11 cellular contexts compared by ENCODE assay signal in genomic region chr10:35331894-35332640, GRCh38. TPM values are rescaled to one million over a fixed set of nuclear protein-coding genes. Genes with fewer than 3 reads are reported as not detected.
DNase-seq lines count a peak whose midpoint lies in the region; ATAC-seq lines count a peak whose summit lies in the region.
"Had no signal": no experiment of that assay in that cellular context is flagged by ENCODE, and none has a peak within 500 bp of the region (broad histone marks: within the 10 kb centered on the region; RNA-seq: fewer than 3 reads in every experiment).

No MANE protein-coding gene starts in this region.

- no peak for ATAC-seq in stimulated activated naive B cell treated with anti-CD40 and anti-IgM and Interleukin-4, amounts not matched to agents 10 μg/mL and 1 μg/mL and 100 μg/mL, for 72 hours (replicated peaks)

- H3K36me3 ChIP-seq in SJSA1 = peaks cover 31% of the 10 kb centered on the region

- intact Hi-C loops in activated CD4-positive, alpha-beta T cell treated with anti-CD3 and anti-CD28 coated beads, Interleukin-2, amount 10 ng/mL, durations not matched to agents 24 days and 14 days (cut with micrococcal nuclease) = no loop called here
- intact Hi-C loops in activated T-helper 1 cell treated with anti-CD3 and anti-CD28 coated beads, Interleukin-12 subunit alpha, Interleukin-12 subunit beta, Interleukin-2, Interleukin-4 antibody, amounts not matched to agents 30 ng/mL and 10 ng/mL and 1 ng/mL, durations not matched to agents 14 hours and 24 hours and 36 hours (cut with micrococcal nuclease) = loop anchor here (10.0 kb wide), 1 partner anchor 313 kb away; the partner anchor contains the start of gene FZD8

- H3K27me3 Mint-ChIP-seq in activated CD4-positive, alpha-beta T cell treated with anti-CD3 and anti-CD28 coated beads, Interleukin-2, amount 10 ng/mL, durations not matched to agents 24 days and 14 days = no peaks in the 10 kb centered on the region
- no peaks in the 10 kb centered on the region for H3K27me3 Mint-ChIP-seq in stimulated activated naive B cell treated with anti-CD40 and anti-IgM and Interleukin-4, amounts not matched to agents 10 μg/mL and 1 μg/mL and 100 μg/mL, for 72 hours
- no peaks in the 10 kb centered on the region for H3K27me3 Mint-ChIP-seq in activated T-helper 1 cell treated with anti-CD3 and anti-CD28 coated beads, Interleukin-12 subunit alpha, Interleukin-12 subunit beta, Interleukin-2, Interleukin-4 antibody, amounts not matched to agents 30 ng/mL and 10 ng/mL and 1 ng/mL, durations not matched to agents 14 hours and 24 hours and 36 hours (ENCODE audit: insufficient read depth)

- no peak for DNase-seq in activated CD4-positive, alpha-beta T cell treated with anti-CD3 and anti-CD28 coated beads, Interleukin-2, amount 10 ng/mL, durations not matched to agents 24 days and 14 days
- no peak for DNase-seq in activated CD4-positive, alpha-beta T cell treated with anti-CD3 and anti-CD28 coated beads for 4 hours
- peak in 1 of 2 experiments; percentile 41 for DNase-seq in SJSA1 (ENCODE audit: low read depth in 1 of 2, low spot score in 2 of 2)
- peak; percentile 77 for DNase-seq in glomerular visceral epithelial cell (ENCODE audit: extremely low spot score)
- no peak for DNase-seq in stimulated activated naive B cell treated with anti-CD40 and anti-IgM and Interleukin-4, amounts not matched to agents 10 μg/mL and 1 μg/mL and 100 μg/mL, for 72 hours
- DNase-seq in NCI-H1436 treated with DMSO at 0.1 percent for 48 hours (lab: John Stamatoyannopoulos, UW) = no peak
- DNase-seq in activated T-helper 1 cell treated with anti-CD3 and anti-CD28 coated beads, Interleukin-12 subunit alpha, Interleukin-12 subunit beta, Interleukin-2, Interleukin-4 antibody, amounts not matched to agents 30 ng/mL and 10 ng/mL and 1 ng/mL, durations not matched to agents 14 hours and 24 hours and 36 hours (ENCODE audit: low spot score) = no peak
- DNase-seq in NCI-H82 treated with DMSO at 0.1 percent for 48 hours (lab: John Stamatoyannopoulos, UW; ENCODE audit: unreplicated experiment) = no peak
- DNase-seq: immature natural killer cell, NCI-H446 had no signal

- H3K4me1 Mint-ChIP-seq in activated CD4-positive, alpha-beta T cell treated with anti-CD3 and anti-CD28 coated beads, Interleukin-2, amount 10 ng/mL, durations not matched to agents 24 days and 14 days = peaks cover 36% of the 10 kb centered on the region
- peaks cover 27 to 35% of the 10 kb centered on the region in 2 donors for H3K4me1 Mint-ChIP-seq in stimulated activated naive B cell treated with anti-CD40 and anti-IgM and Interleukin-4, amounts not matched to agents 10 μg/mL and 1 μg/mL and 100 μg/mL, for 72 hours
- peaks cover 67% of the 10 kb centered on the region for H3K4me1 Mint-ChIP-seq in activated T-helper 1 cell treated with anti-CD3 and anti-CD28 coated beads, Interleukin-12 subunit alpha, Interleukin-12 subunit beta, Interleukin-2, Interleukin-4 antibody, amounts not matched to agents 30 ng/mL and 10 ng/mL and 1 ng/mL, durations not matched to agents 14 hours and 24 hours and 36 hours (ENCODE audit: low read depth)

- no peak overlapping the region for H3K4me3 ChIP-seq in SJSA1

- H3K27ac Mint-ChIP-seq in activated CD4-positive, alpha-beta T cell treated with anti-CD3 and anti-CD28 coated beads, Interleukin-2, amount 10 ng/mL, durations not matched to agents 24 days and 14 days = peak overlapping the region; percentile 6
- peak overlapping the region; percentile 42 for H3K27ac Mint-ChIP-seq in stimulated activated naive B cell treated with anti-CD40 and anti-IgM and Interleukin-4, amounts not matched to agents 10 μg/mL and 1 μg/mL and 100 μg/mL, for 72 hours
- H3K27ac Mint-ChIP-seq in activated T-helper 1 cell treated with anti-CD3 and anti-CD28 coated beads, Interleukin-12 subunit alpha, Interleukin-12 subunit beta, Interleukin-2, Interleukin-4 antibody, amounts not matched to agents 30 ng/mL and 10 ng/mL and 1 ng/mL, durations not matched to agents 14 hours and 24 hours and 36 hours = no peak overlapping the region
- H3K27ac Mint-ChIP-seq: immature natural killer cell had no signal

- no peaks in the 10 kb centered on the region for H3K27me3 ChIP-seq in SJSA1 (replicated peaks)

- H3K36me3 Mint-ChIP-seq in activated CD4-positive, alpha-beta T cell treated with anti-CD3 and anti-CD28 coated beads, Interleukin-2, amount 10 ng/mL, durations not matched to agents 24 days and 14 days (ENCODE audit: low read depth) = peaks cover 23% of the 10 kb centered on the region
- peaks cover 7 to 14% of the 10 kb centered on the region in 2 donors for H3K36me3 Mint-ChIP-seq in stimulated activated naive B cell treated with anti-CD40 and anti-IgM and Interleukin-4, amounts not matched to agents 10 μg/mL and 1 μg/mL and 100 μg/mL, for 72 hours
- H3K36me3 Mint-ChIP-seq in activated T-helper 1 cell treated with anti-CD3 and anti-CD28 coated beads, Interleukin-12 subunit alpha, Interleukin-12 subunit beta, Interleukin-2, Interleukin-4 antibody, amounts not matched to agents 30 ng/mL and 10 ng/mL and 1 ng/mL, durations not matched to agents 14 hours and 24 hours and 36 hours (ENCODE audit: low read depth) = peaks cover 18% of the 10 kb centered on the region
- H3K36me3 Mint-ChIP-seq: immature natural killer cell had no signal

- no peaks in the 10 kb centered on the region for H3K9me3 Mint-ChIP-seq in activated CD4-positive, alpha-beta T cell treated with anti-CD3 and anti-CD28 coated beads, Interleukin-2, amount 10 ng/mL, durations not matched to agents 24 days and 14 days
- no peaks in the 10 kb centered on the region for H3K9me3 Mint-ChIP-seq in stimulated activated naive B cell treated with anti-CD40 and anti-IgM and Interleukin-4, amounts not matched to agents 10 μg/mL and 1 μg/mL and 100 μg/mL, for 72 hours
- H3K9me3 Mint-ChIP-seq in activated T-helper 1 cell treated with anti-CD3 and anti-CD28 coated beads, Interleukin-12 subunit alpha, Interleukin-12 subunit beta, Interleukin-2, Interleukin-4 antibody, amounts not matched to agents 30 ng/mL and 10 ng/mL and 1 ng/mL, durations not matched to agents 14 hours and 24 hours and 36 hours = no peaks in the 10 kb centered on the region
- H3K9me3 Mint-ChIP-seq: CD14-positive monocyte, immature natural killer cell had no signal

- peaks cover 53% of the 10 kb centered on the region for H3K4me1 ChIP-seq in SJSA1 (replicated peaks)

- no peaks in the 10 kb centered on the region for H3K9me3 ChIP-seq in SJSA1 (replicated peaks)

- no peak overlapping the region for H3K4me3 Mint-ChIP-seq in activated CD4-positive, alpha-beta T cell treated with anti-CD3 and anti-CD28 coated beads, Interleukin-2, amount 10 ng/mL, durations not matched to agents 24 days and 14 days
- no peak overlapping the region for H3K4me3 Mint-ChIP-seq in stimulated activated naive B cell treated with anti-CD40 and anti-IgM and Interleukin-4, amounts not matched to agents 10 μg/mL and 1 μg/mL and 100 μg/mL, for 72 hours
- H3K4me3 Mint-ChIP-seq in activated T-helper 1 cell treated with anti-CD3 and anti-CD28 coated beads, Interleukin-12 subunit alpha, Interleukin-12 subunit beta, Interleukin-2, Interleukin-4 antibody, amounts not matched to agents 30 ng/mL and 10 ng/mL and 1 ng/mL, durations not matched to agents 14 hours and 24 hours and 36 hours = no peak overlapping the region
- H3K4me3 Mint-ChIP-seq: CD14-positive monocyte, immature natural killer cell had no signal

- peak overlapping the region; percentile 8; the same call in 1 of the 2 replicates for H3K27ac ChIP-seq in SJSA1

RNA-seq across cellular contexts. Expression of gene CCNY, which starts 4.2 kb away (rescaled TPM):
- total RNA-seq in activated CD4-positive, alpha-beta T cell treated with anti-CD3 and anti-CD28 coated beads, Interleukin-2, amount 10 ng/mL, durations not matched to agents 24 days and 14 days = 52.9 and 58.8 TPM in 2 replicates
- 41.1 and 58.0 TPM in 2 replicates for total RNA-seq in SJSA1 (2014; rRNA removed; shearing (Covaris generic))
- 56.5 and 71.0 TPM in 2 replicates for total RNA-seq in activated T-helper 1 cell treated with anti-CD3 and anti-CD28 coated beads, Interleukin-12 subunit alpha, Interleukin-12 subunit beta, Interleukin-2, Interleukin-4 antibody, amounts not matched to agents 30 ng/mL and 10 ng/mL and 1 ng/mL, durations not matched to agents 14 hours and 24 hours and 36 hours
